In the genomic region with DNA sequence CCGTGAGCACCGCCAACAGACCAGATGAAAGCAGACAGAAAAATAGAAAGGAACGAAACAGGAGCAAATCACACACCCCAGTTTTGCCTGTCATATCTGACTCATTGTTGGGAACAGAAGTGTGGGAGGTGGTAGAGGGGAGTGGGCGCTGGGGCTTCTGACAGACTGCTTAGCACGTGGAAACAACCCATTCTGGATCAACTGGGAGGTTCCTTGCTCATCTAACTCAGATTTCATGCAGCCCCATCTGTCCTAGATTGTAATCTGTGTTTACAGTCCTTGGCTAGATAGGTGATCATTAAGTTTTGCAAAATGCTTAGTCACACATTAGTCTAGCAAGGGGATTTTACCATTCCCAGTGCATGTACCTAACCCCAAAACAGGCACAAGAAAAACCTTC, we compare ENCODE assay signal across 19 cellular contexts.
A peak's percentile ranks its signal among the peaks of the same experiment; 100 is the strongest.
DNase-seq lines count a peak whose midpoint lies in the region; TF ChIP-seq lines count a peak whose summit lies in the region.
"Had no signal": no experiment of that assay in that cellular context is flagged by ENCODE, and none has a peak within 500 bp of the region (broad histone marks: within the 10 kb centered on the region; RNA-seq: fewer than 3 reads in every experiment).

No MANE protein-coding gene starts in this region.

- H3K9me2 ChIP-seq in OCI-LY7 (ENCODE audit: insufficient read depth, low read length): no peaks in the 10 kb centered on the region

- intact Hi-C loops in OCI-LY7 (cut with micrococcal nuclease; ENCODE audit: unreplicated experiment): no loop called here

- H3K27ac ChIP-seq in C4-2B: peak overlapping the region; percentile 57
- H3K27ac ChIP-seq in OCI-LY7 (ENCODE audit: low read depth, low read length, poor library complexity, severe bottlenecking): no peak overlapping the region
- H3K27ac ChIP-seq: psoas muscle, tibial artery had no signal

- no TSS peak for BruUV-seq in OCI-LY7 (replicated peaks; lab: Mats Ljungman, UMichigan)

- H3K4me2 ChIP-seq in OCI-LY7 (ENCODE audit: low read length): no peak overlapping the region

- no peaks in the 10 kb centered on the region for H3K79me2 ChIP-seq in OCI-LY7 (ENCODE audit: insufficient read depth, low read depth, low read length)

- POLR2A ChIA-PET in OCI-LY7 (lab: Charles Lee): no interaction called here

- no peaks in the 10 kb centered on the region for H3K4me1 ChIP-seq in OCI-LY7 (ENCODE audit: insufficient read depth, low read length, poor library complexity, severe bottlenecking)
- H3K4me1 ChIP-seq: psoas muscle had no signal

- TF ChIP-seq CTCF in C4-2B (conservative IDR thresholded peaks at IDR 0.05) (no peak), nephron progenitor cell (IDR thresholded peaks at IDR 0.05) (no peak), OCI-LY7 (conservative IDR thresholded peaks at IDR 0.05; ENCODE audit: low read length) (no peak)

- peaks cover 42% of the 10 kb centered on the region for H3K4me1 Mint-ChIP-seq in nephron progenitor cell
- H3K4me1 Mint-ChIP-seq: naive thymus-derived CD4-positive, alpha-beta T cell had no signal

- no peaks in the 10 kb centered on the region for H4K20me1 ChIP-seq in OCI-LY7 (ENCODE audit: insufficient read depth, low read length)

- no peaks in the 10 kb centered on the region for H3K36me3 ChIP-seq in OCI-LY7 (ENCODE audit: insufficient read depth, low read length)

- no peaks in the 10 kb centered on the region for H3K9me3 ChIP-seq in OCI-LY7 (ENCODE audit: low read length)
- H3K9me3 ChIP-seq: psoas muscle, tibial artery had no signal

- no peaks in the 10 kb centered on the region for H3K27me3 Mint-ChIP-seq in nephron progenitor cell (ENCODE audit: low read depth, poor library complexity)

- H3K9me3 Mint-ChIP-seq in nephron progenitor cell: no peaks in the 10 kb centered on the region
- H3K9me3 Mint-ChIP-seq: CD4-positive, alpha-beta T cell; naive thymus-derived CD4-positive, alpha-beta T cell had no signal

- no peak overlapping the region for H3K4me3 ChIP-seq in OCI-LY7 (ENCODE audit: low read depth, low read length, poor library complexity, severe bottlenecking)
- H3K4me3 ChIP-seq: cardiac muscle cell, lung, psoas muscle, tibial artery had no signal

- peak; percentile 2 for DNase-seq in NCI-H82 (lab: John Stamatoyannopoulos, UW)
- no peak for DNase-seq in NCI-H82 treated with DMSO at 0.1 percent for 48 hours (lab: John Stamatoyannopoulos, UW; ENCODE audit: unreplicated experiment)
- peak; percentile 12 for DNase-seq in activated naive CD4-positive, alpha-beta T cell treated with anti-CD3 and anti-CD28 coated beads, Interleukin-2, amount 50 U/mL, for 16 hours
- no peak for DNase-seq in nephron progenitor cell
- no peak for DNase-seq in iPS-NIHi11 (ENCODE audit: low spot score)
- no peak for DNase-seq in OCI-LY7 (ENCODE audit: low spot score)
- DNase-seq in NCI-H187 treated with DMSO at 0.1 percent for 48 hours (lab: John Stamatoyannopoulos, UW): no peak
- DNase-seq: 8988T; activated CD8-positive, alpha-beta memory T cell treated with anti-CD3 and anti-CD28 coated beads for 24 hours; CD4-positive, alpha-beta T cell; effector memory CD4-positive, alpha-beta T cell; psoas muscle; stimulated activated CD8-positive, alpha-beta memory T cell treated with anti-CD3 and anti-CD28 coated beads, Interleukin-4, amount 100 ng/mL, for 48 hours; tibial artery had no signal

- peaks cover 70% of the 10 kb centered on the region for H3K36me3 Mint-ChIP-seq in nephron progenitor cell (ENCODE audit: low read depth)
- H3K36me3 Mint-ChIP-seq: activated naive CD8-positive, alpha-beta T cell; naive thymus-derived CD4-positive, alpha-beta T cell had no signal

- H3K4me3 Mint-ChIP-seq in nephron progenitor cell: no peak overlapping the region
- H3K4me3 Mint-ChIP-seq: activated naive CD8-positive, alpha-beta T cell; CD4-positive, alpha-beta T cell; naive thymus-derived CD4-positive, alpha-beta T cell had no signal

- CTCF ChIA-PET in OCI-LY7 (lab: Charles Lee; ENCODE audit: unreplicated experiment): no interaction called here

- no peak overlapping the region for H2AFZ ChIP-seq in OCI-LY7 (ENCODE audit: low read length)

- H3K27ac Mint-ChIP-seq in nephron progenitor cell: peak overlapping the region; percentile 97
- H3K27ac Mint-ChIP-seq: activated naive CD8-positive, alpha-beta T cell; CD4-positive, alpha-beta T cell; naive thymus-derived CD4-positive, alpha-beta T cell had no signal

Comparison
In these comparisons a context has a peak if more than half of its experiments do, and no peak if none do; other contexts are left out.
1. DNase-seq: peak in NCI-H82 (single experiment) and activated naive CD4-positive, alpha-beta T cell treated with anti-CD3 and anti-CD28 coated beads, Interleukin-2, amount 50 U/mL, for 16 hours (single experiment); none in NCI-H82 treated with DMSO at 0.1 percent for 48 hours (single experiment), nephron progenitor cell (single experiment), iPS-NIHi11 (single experiment), OCI-LY7 (single experiment) and NCI-H187 treated with DMSO at 0.1 percent for 48 hours (single experiment).